ENCODE assay signal across 20 cellular contexts in the genomic region with DNA sequence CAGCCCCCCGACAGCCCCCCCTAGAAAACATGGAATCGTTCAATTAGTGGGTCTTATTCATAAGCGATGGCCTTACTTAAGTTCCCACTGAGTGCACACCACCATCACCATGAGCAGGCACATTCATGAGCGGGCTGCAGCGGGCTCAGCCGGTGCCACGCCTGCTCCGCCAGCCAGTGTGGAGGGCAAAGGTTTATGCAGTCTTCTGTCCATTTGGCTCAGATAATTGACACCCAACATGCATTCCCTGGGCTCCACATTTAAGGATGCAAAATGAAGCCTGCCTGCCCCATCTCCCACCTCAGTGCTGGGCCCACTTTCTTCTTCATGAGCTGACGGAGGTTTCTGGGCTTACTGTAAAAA.
"Had no signal": no experiment of that assay in that cellular context is flagged by ENCODE, and none has a peak within 500 bp of the region (broad histone marks: within the 10 kb centered on the region; RNA-seq: fewer than 3 reads in every experiment).

No MANE protein-coding gene starts in this region.

- H3K4me1 ChIP-seq: parathyroid adenoma, transverse colon had no signal

- H3K4me3 Mint-ChIP-seq: central memory CD8-positive, alpha-beta T cell; immature natural killer cell; natural killer cell treated with Interleukin-12 subunit alpha and Interleukin-12 subunit beta and Interleukin-15 and Interleukin-18, amount 100 ng/mL, for 72 hours; stimulated activated naive B cell treated with anti-CD40 and anti-IgM and Interleukin-4, amounts not matched to agents 10 μg/mL and 1 μg/mL and 100 μg/mL, for 72 hours; stimulated activated naive CD8-positive, alpha-beta T cell treated with anti-CD3 and anti-CD28 coated beads, Interleukin-15, amount 100 ng/mL, for 72 hours had no signal

- H3K9me3 ChIP-seq: esophagus muscularis mucosa, gastroesophageal sphincter, right atrium auricular region, thoracic aorta, transverse colon had no signal

- DNase-seq: effector memory CD4-positive, alpha-beta T cell; glutamatergic neuron; immature natural killer cell; left ventricle myocardium superior; mesenchymal stem cell; midbrain; stimulated activated CD4-positive, alpha-beta T cell treated with anti-CD3 and anti-CD28 coated beads, Interleukin-15, amount 100 ng/mL, for 24 hours; stimulated activated CD4-positive, alpha-beta T cell treated with anti-CD3 and anti-CD28 coated beads, Interleukin-1b, Interleukin-23, amount 100 ng/mL, for 48 hours; stimulated activated CD4-positive, alpha-beta T cell treated with anti-CD3 and anti-CD28 coated beads, Interleukin-4, amount 100 ng/mL, for 4 hours; stimulated activated naive B cell treated with anti-CD40 and anti-IgM and Interleukin-4, amounts not matched to agents 10 μg/mL and 1 μg/mL and 100 μg/mL, for 72 hours; stimulated activated naive CD8-positive, alpha-beta T cell treated with anti-CD3 and anti-CD28 coated beads, Interleukin-15, amount 100 ng/mL, for 72 hours; transverse colon had no signal

- H3K4me3 ChIP-seq: esophagus muscularis mucosa, gastroesophageal sphincter, lung, right atrium auricular region, thoracic aorta, transverse colon had no signal

- H3K27ac Mint-ChIP-seq: immature natural killer cell; natural killer cell treated with Interleukin-12 subunit alpha and Interleukin-12 subunit beta and Interleukin-15 and Interleukin-18, amount 100 ng/mL, for 72 hours; stimulated activated naive B cell treated with anti-CD40 and anti-IgM and Interleukin-4, amounts not matched to agents 10 μg/mL and 1 μg/mL and 100 μg/mL, for 72 hours had no signal

- H3K9ac ChIP-seq: parathyroid adenoma had no signal

- H3K27me3 ChIP-seq: esophagus muscularis mucosa, gastroesophageal sphincter, right atrium auricular region, transverse colon had no signal

- H3K27ac ChIP-seq: esophagus muscularis mucosa, gastroesophageal sphincter, parathyroid adenoma, right atrium auricular region, thoracic aorta, transverse colon had no signal

- H3K9me3 Mint-ChIP-seq: central memory CD8-positive, alpha-beta T cell; immature natural killer cell; natural killer cell treated with Interleukin-12 subunit alpha and Interleukin-12 subunit beta and Interleukin-15 and Interleukin-18, amount 100 ng/mL, for 72 hours; stimulated activated naive B cell treated with anti-CD40 and anti-IgM and Interleukin-4, amounts not matched to agents 10 μg/mL and 1 μg/mL and 100 μg/mL, for 72 hours; stimulated activated naive CD8-positive, alpha-beta T cell treated with anti-CD3 and anti-CD28 coated beads, Interleukin-15, amount 100 ng/mL, for 72 hours had no signal

- ATAC-seq: gastroesophageal sphincter; left ventricle myocardium superior; natural killer cell treated with Interleukin-12 subunit alpha and Interleukin-12 subunit beta and Interleukin-15 and Interleukin-18, amount 100 ng/mL, for 72 hours; stimulated activated naive B cell treated with anti-CD40 and anti-IgM and Interleukin-4, amounts not matched to agents 10 μg/mL and 1 μg/mL and 100 μg/mL, for 72 hours; stimulated activated naive CD8-positive, alpha-beta T cell treated with anti-CD3 and anti-CD28 coated beads, Interleukin-15, amount 100 ng/mL, for 72 hours had no signal

- H3K27me3 Mint-ChIP-seq: central memory CD8-positive, alpha-beta T cell; natural killer cell treated with Interleukin-12 subunit alpha and Interleukin-12 subunit beta and Interleukin-15 and Interleukin-18, amount 100 ng/mL, for 72 hours; stimulated activated naive B cell treated with anti-CD40 and anti-IgM and Interleukin-4, amounts not matched to agents 10 μg/mL and 1 μg/mL and 100 μg/mL, for 72 hours; stimulated activated naive CD8-positive, alpha-beta T cell treated with anti-CD3 and anti-CD28 coated beads, Interleukin-15, amount 100 ng/mL, for 72 hours had no signal
